19 cellular contexts compared by ENCODE assay signal in the genomic region with DNA sequence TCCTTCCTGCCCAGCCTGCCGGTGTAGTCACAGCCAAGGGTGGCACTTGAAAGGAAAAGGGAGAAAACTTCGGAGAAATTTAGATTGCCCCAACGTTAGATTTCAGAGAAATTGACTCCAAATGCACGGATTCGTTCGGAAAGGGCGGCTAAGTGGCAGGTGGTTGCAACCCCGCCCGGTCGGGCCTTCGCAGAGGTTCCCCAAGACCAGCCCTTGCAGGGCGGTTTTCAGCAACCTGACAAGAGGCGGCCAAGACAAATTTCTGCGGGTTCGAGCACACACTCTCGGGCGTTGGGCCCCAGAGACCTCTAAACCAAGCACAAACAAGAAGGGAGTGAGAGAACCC. TPM values are rescaled to one million over a fixed set of nuclear protein-coding genes. Genes with fewer than 3 reads are reported as not detected.
DNase-seq lines count a peak whose midpoint lies in the region; ATAC-seq and TF ChIP-seq lines count a peak whose summit lies in the region.
"Had no signal": no experiment of that assay in that cellular context is flagged by ENCODE, and none has a peak within 500 bp of the region (broad histone marks: within the 10 kb centered on the region; RNA-seq: fewer than 3 reads in every experiment).

No MANE protein-coding gene starts in this region.

- H3K27me3 Mint-ChIP-seq in CD4-positive, alpha-beta T cell: peaks cover 89% of the 10 kb centered on the region
- H3K27me3 Mint-ChIP-seq in endodermal cell (ENCODE audit: insufficient read depth): peaks cover 97% of the 10 kb centered on the region
- peaks cover 97% of the 10 kb centered on the region for H3K27me3 Mint-ChIP-seq in neural crest cell (ENCODE audit: low read depth)

- DNase-seq in CD4-positive, alpha-beta T cell: no peak
- no peak for DNase-seq in endodermal cell
- DNase-seq in neural crest cell (ENCODE audit: low read depth, low spot score): no peak
- DNase-seq in stimulated activated naive CD4-positive, alpha-beta T cell (lab: John Stamatoyannopoulos, UW): no peak
- DNase-seq in KG1 (lab: John Stamatoyannopoulos, UW): no peak
- no peak for DNase-seq in activated CD4-positive, CD25-positive, alpha-beta regulatory T cell (lab: John Stamatoyannopoulos, UW)
- DNase-seq: activated naive CD4-positive, alpha-beta T cell treated with Interleukin-2 at 50 U/mL for 16 hours; Caco-2; GM23248; heart left ventricle; mammary epithelial cell; natural killer cell; NCI-H1105; NCI-H2081 treated with DMSO at 0.1 percent for 48 hours; NCI-H510A treated with DMSO at 0.1 percent for 48 hours had no signal

- peaks cover 85% of the 10 kb centered on the region for H3K27me3 ChIP-seq in CD4-positive, alpha-beta T cell (ENCODE audit: control insufficient read depth, insufficient read depth, low read length)
- H3K27me3 ChIP-seq in endodermal cell (ENCODE audit: control insufficient read depth, insufficient read depth, low read length, poor library complexity, severe bottlenecking): peaks cover 90% of the 10 kb centered on the region

- TF ChIP-seq CTCF in CD4-positive, alpha-beta T cell (IDR thresholded peaks at IDR 0.05): no peak
- TF ChIP-seq CTCF in endodermal cell (conservative IDR thresholded peaks at IDR 0.05) (no peak), neural crest cell (conservative IDR thresholded peaks at IDR 0.05) (no peak)

- H3K4me3 ChIP-seq in endodermal cell (ENCODE audit: low read length): peak overlapping the region; percentile 81
- H3K4me3 ChIP-seq: GM23248, SK-N-MC had no signal

- H3K27ac Mint-ChIP-seq in CD4-positive, alpha-beta T cell: no peak overlapping the region
- H3K27ac Mint-ChIP-seq in endodermal cell (no peak overlapping the region), neural crest cell (ENCODE audit: unreplicated experiment) (no peak overlapping the region)
- H3K27ac Mint-ChIP-seq: natural killer cell; stimulated activated effector memory CD8-positive, alpha-beta T cell treated with anti-CD3 and anti-CD28 coated beads, Interleukin-12 subunit alpha, Interleukin-12 subunit beta, amount 100 ng/mL, for 72 hours had no signal

- no peaks in the 10 kb centered on the region for H3K9me3 Mint-ChIP-seq in CD4-positive, alpha-beta T cell
- H3K9me3 Mint-ChIP-seq in endodermal cell: no peaks in the 10 kb centered on the region
- H3K9me3 Mint-ChIP-seq in neural crest cell: no peaks in the 10 kb centered on the region

- ATAC-seq in CD4-positive, alpha-beta T cell (ENCODE audit: poor library complexity): no peak
- ATAC-seq: heart left ventricle; natural killer cell; stimulated activated effector memory CD8-positive, alpha-beta T cell treated with anti-CD3 and anti-CD28 coated beads, Interleukin-12 subunit alpha, Interleukin-12 subunit beta, amount 100 ng/mL, for 72 hours had no signal

- 9% methylated on average over 14 to 17 of the region's 17 CpGs for WGBS in endodermal cell (ENCODE audit: insufficient coverage in 1 of 2, insufficient read length in 1 of 2), 2 experiments

- H3K27ac ChIP-seq in CD4-positive, alpha-beta T cell (ENCODE audit: low read depth, low read length): no peak overlapping the region
- no peak overlapping the region for H3K27ac ChIP-seq in endodermal cell (ENCODE audit: low read depth, low read length)
- H3K27ac ChIP-seq: GM23248, heart left ventricle, SK-N-MC, tibial nerve had no signal

- no peaks in the 10 kb centered on the region for H3K36me3 Mint-ChIP-seq in CD4-positive, alpha-beta T cell (ENCODE audit: low read depth)
- H3K36me3 Mint-ChIP-seq in endodermal cell (ENCODE audit: low read depth) (no peaks in the 10 kb centered on the region), neural crest cell (ENCODE audit: low read depth) (no peaks in the 10 kb centered on the region)
- H3K36me3 Mint-ChIP-seq: natural killer cell had no signal

- H3K36me3 ChIP-seq in ES-I3 (ENCODE audit: insufficient read depth, low read length) (no peaks in the 10 kb centered on the region), endodermal cell (ENCODE audit: control insufficient read depth, insufficient read depth, low read length) (no peaks in the 10 kb centered on the region)
- H3K36me3 ChIP-seq: heart left ventricle, tibial nerve had no signal

- H3K9ac ChIP-seq in ES-I3 (ENCODE audit: low read depth, low read length): peak overlapping the region; percentile 25; the same call in 1 of the 2 replicates
- no peak overlapping the region for H3K9ac ChIP-seq in endodermal cell (ENCODE audit: extremely low read depth, low read length, poor library complexity, severe bottlenecking)
- H3K9ac ChIP-seq: GM23248 had no signal

- no peaks in the 10 kb centered on the region for H3K9me3 ChIP-seq in CD4-positive, alpha-beta T cell (ENCODE audit: control insufficient read depth, low read length)
- H3K9me3 ChIP-seq in ES-I3 (ENCODE audit: control insufficient read depth, insufficient read depth, low read length): no peaks in the 10 kb centered on the region
- H3K9me3 ChIP-seq in endodermal cell (ENCODE audit: control insufficient read depth, low read length): no peaks in the 10 kb centered on the region
- H3K9me3 ChIP-seq: Caco-2, heart left ventricle, tibial nerve had no signal

- peaks cover 37% of the 10 kb centered on the region for H3K4me1 Mint-ChIP-seq in CD4-positive, alpha-beta T cell (ENCODE audit: low read depth)
- H3K4me1 Mint-ChIP-seq in endodermal cell (peaks cover 32% of the 10 kb centered on the region), neural crest cell (peaks cover 44% of the 10 kb centered on the region)

- H3K4me1 ChIP-seq in ES-I3 (ENCODE audit: insufficient read depth, low read length) (no peaks in the 10 kb centered on the region), endodermal cell (ENCODE audit: control insufficient read depth, insufficient read depth, low read length) (no peaks in the 10 kb centered on the region)
- H3K4me1 ChIP-seq: Caco-2 had no signal

- peak overlapping the region; percentile 15 for H3K4me3 Mint-ChIP-seq in CD4-positive, alpha-beta T cell
- H3K4me3 Mint-ChIP-seq in endodermal cell (peak overlapping the region; percentile 62), neural crest cell (peak overlapping the region; percentile 91)
- H3K4me3 Mint-ChIP-seq: natural killer cell; stimulated activated effector memory CD8-positive, alpha-beta T cell treated with anti-CD3 and anti-CD28 coated beads, Interleukin-12 subunit alpha, Interleukin-12 subunit beta, amount 100 ng/mL, for 72 hours had no signal

- intact Hi-C loops in CD4-positive, alpha-beta T cell (cut with DNase I, micrococcal nuclease): no loop called here

- POLR2A ChIA-PET in CD4-positive, alpha-beta T cell (lab: Charles Lee): no interaction called here

- CTCF ChIA-PET in CD4-positive, alpha-beta T cell (lab: Charles Lee): no interaction called here

RNA-seq across cellular contexts. Expression of a gene that starts 4.8 kb away (rescaled TPM):
- total RNA-seq in CD4-positive, alpha-beta T cell: not detected
- total RNA-seq in endodermal cell: 1 to 10 TPM; 1.9 to 3.6 TPM
- 3.3 TPM for polyA plus RNA-seq in endodermal cell (2013, experiment 1 of 2)
- polyA plus RNA-seq in endodermal cell (2013, experiment 2 of 2): 3.4 TPM
- total RNA-seq in neural crest cell: 8.2 and 10.8 TPM in 2 replicates
- total RNA-seq: GM23248, natural killer cell had no signal

Comparison
In these comparisons a context has a peak if more than half of its experiments do, and no peak if none do; other contexts are left out.
1. H3K4me3 Mint-ChIP-seq: peak in every context shown above with its lines; median percentile 91 in neural crest cell; 62 in endodermal cell; 15 in CD4-positive, alpha-beta T cell.